Comparison of ENCODE assay signal across 8 cellular contexts in the genomic region with DNA sequence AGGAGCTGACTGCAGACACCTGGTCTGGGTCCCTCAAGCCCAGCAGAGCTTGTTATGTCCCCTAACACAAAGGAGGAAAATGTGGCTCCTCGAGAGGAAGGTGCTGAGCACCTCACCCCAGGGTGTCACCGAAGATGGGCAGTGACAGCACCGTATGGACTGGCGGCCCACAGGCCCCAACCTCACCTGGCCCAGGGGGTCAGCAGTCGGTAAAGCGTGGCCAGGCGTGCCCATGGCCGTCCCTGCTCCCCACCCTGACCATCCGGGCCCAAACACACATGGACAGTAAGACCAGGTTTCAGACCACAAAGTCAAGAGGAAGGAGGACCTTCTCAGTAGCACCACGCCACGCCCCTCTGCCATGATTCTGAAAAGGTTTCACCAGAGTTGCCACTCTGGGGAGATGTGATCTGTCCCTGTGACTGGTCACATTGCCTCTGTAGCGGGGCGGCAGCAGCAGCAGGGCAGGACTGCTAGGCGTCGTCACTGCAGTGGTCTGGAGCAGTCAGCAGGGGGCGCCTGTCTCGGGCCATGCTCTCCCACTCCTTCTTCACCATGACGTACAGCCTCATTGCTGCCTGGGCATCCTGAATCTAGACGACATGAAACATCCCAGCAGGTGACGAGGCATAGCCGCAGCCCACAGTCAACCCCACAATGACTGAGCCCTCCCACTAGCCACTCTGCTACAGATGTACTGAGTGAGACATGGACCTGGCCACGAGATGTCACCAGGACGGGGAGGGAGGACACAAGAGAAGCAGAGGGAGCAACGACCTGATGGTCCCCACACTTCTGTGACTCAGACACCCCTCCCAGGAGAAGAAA. TPM values are rescaled to one million over a fixed set of nuclear protein-coding genes. Genes with fewer than 3 reads are reported as not detected.
A peak's percentile ranks its signal among the peaks of the same experiment; 100 is the strongest.
DNase-seq lines count a peak whose midpoint lies in the region; ATAC-seq and TF ChIP-seq lines count a peak whose summit lies in the region.

No MANE protein-coding gene starts in this region.

- H3K27ac ChIP-seq in adrenal gland (peak overlapping the region in 3 of 5 donors; percentile 44 to 74 (median 70)), left ventricle myocardium inferior (replicated peaks) (no peak overlapping the region)

- H3K9me3 ChIP-seq in adrenal gland (replicated peaks in 1 of 3) (no peaks in the 10 kb centered on the region), left ventricle myocardium inferior (replicated peaks) (no peaks in the 10 kb centered on the region)

- TF ChIP-seq CTCF in GM20000 (IDR thresholded peaks at IDR 0.05; ENCODE audit: extremely low read depth, missing control alignments) (peak; percentile 85), adrenal gland (IDR thresholded peaks at IDR 0.05) (peak; percentile 67 to 90 (median 80)), left ventricle myocardium inferior (IDR thresholded peaks at IDR 0.05; ENCODE audit: borderline replicate concordance) (peak; percentile 91), retinal pigment epithelial cell (conservative IDR thresholded peaks at IDR 0.05; ENCODE audit: low read depth, low read length) (peak; percentile 93)

- H3K27me3 ChIP-seq in adrenal gland: no peaks in the 10 kb centered on the region
- H3K27me3 ChIP-seq in left ventricle myocardium inferior (ENCODE audit: low read depth): no peaks in the 10 kb centered on the region

- DNase-seq in Ammon's horn (ENCODE audit: low spot score): peak; percentile 84
- peak; percentile 87 for DNase-seq in GM20000 (ENCODE audit: low spot score)
- peak; percentile 27 for DNase-seq in NCI-H1092 (lab: John Stamatoyannopoulos, UW)
- DNase-seq in T-helper 2 cell: peak; percentile 54 to 88 (median 69)
- peak; percentile 69 to 90 (median 79) for DNase-seq in adrenal gland
- DNase-seq in left ventricle myocardium inferior: peak; percentile 74
- no peak for DNase-seq in retinal pigment epithelial cell (ENCODE audit: low read depth)

- no peak for TF ChIP-seq POLR2A in adrenal gland (IDR thresholded peaks at IDR 0.05)

- H3K4me1 ChIP-seq in adrenal gland (replicated peaks in 1 of 2): peaks cover 10 to 29% of the 10 kb centered on the region in 2 donors
- peaks cover 13% of the 10 kb centered on the region for H3K4me1 ChIP-seq in left ventricle myocardium inferior

- intact Hi-C loops in adrenal gland (cut with DNase I): loop anchor here in 1 of 2 donors (5.0 to 10.0 kb wide), 2 partner anchors 81 to 222 kb away; no protein-coding TSS in a partner anchor
- intact Hi-C loops in left ventricle myocardium inferior (cut with micrococcal nuclease): loop anchor here (5.0 kb wide), 1 partner anchor 81 kb away; no protein-coding TSS in a partner anchor

- H3K36me3 ChIP-seq in adrenal gland (replicated peaks in 1 of 2) (peaks cover 0 to 60% of the 10 kb centered on the region in 2 donors), left ventricle myocardium inferior (peaks cover 66% of the 10 kb centered on the region)

- H3K4me3 ChIP-seq in adrenal gland (no peak overlapping the region), left ventricle myocardium inferior (no peak overlapping the region), retinal pigment epithelial cell (ENCODE audit: low read length) (no peak overlapping the region)

- WGBS in adrenal gland, 4 donors: 60 to 87% (median 68%) methylated on average over 10 to 24 of the region's 24 CpGs

- ATAC-seq in GM21367 (IDR thresholded peaks at IDR 0.05; ENCODE audit: unreplicated experiment): no peak

RNA-seq across cellular contexts. Expression of a gene that starts 11.1 kb away (rescaled TPM):
- 10 to 100 TPM; 18.9 to 27.6 (median 22.8) TPM for total RNA-seq in adrenal gland
- 10 to 100 TPM; 19.4 to 24.2 (median 20.5) TPM for polyA plus RNA-seq in adrenal gland
- 16.5 TPM for total RNA-seq in left ventricle myocardium inferior

RNA-seq across cellular contexts. Expression of a gene that starts 15.5 kb away (rescaled TPM):
- total RNA-seq in adrenal gland: 1 to 10 TPM in 5 of 8 donors, under 1 TPM in 3; 0.30 to 8.7 (median 1.8) TPM
- polyA plus RNA-seq in adrenal gland: 10 to 100 TPM in 2 of 3 donors, under 1 TPM in 1; 0.15 to 19.9 (median 13.4) TPM
- total RNA-seq in left ventricle myocardium inferior: 3.1 TPM

RNA-seq across cellular contexts. Expression of a gene that starts 30.5 kb away (rescaled TPM):
- total RNA-seq in adrenal gland (1 to 10 TPM in 5 of 8 donors, under 1 TPM in 1, not detected in 2; 0.71 to 3.2 (median 1.6) TPM), left ventricle myocardium inferior (not detected)
- 1 to 10 TPM; 2.4 to 5.2 (median 4.8) TPM for polyA plus RNA-seq in adrenal gland

RNA-seq across cellular contexts. Expression of a gene that starts 30.8 kb away (rescaled TPM):
- total RNA-seq in adrenal gland: 100 to 1,000 TPM; 157 to 340 (median 177) TPM
- polyA plus RNA-seq in adrenal gland: 100 to 1,000 TPM in 1 of 3 donors, 10 to 100 TPM in 2; 43.4 to 285 (median 53.4) TPM
- total RNA-seq in left ventricle myocardium inferior: 61.9 TPM

RNA-seq across cellular contexts. Expression of a gene that starts 50.3 kb away (rescaled TPM):
- 10 to 100 TPM; 13.4 to 29.2 (median 20.5) TPM for total RNA-seq in adrenal gland
- polyA plus RNA-seq in adrenal gland: 10 to 100 TPM; 19.9 to 53.0 (median 41.4) TPM
- 17.4 TPM for total RNA-seq in left ventricle myocardium inferior
